In the genomic region with DNA sequence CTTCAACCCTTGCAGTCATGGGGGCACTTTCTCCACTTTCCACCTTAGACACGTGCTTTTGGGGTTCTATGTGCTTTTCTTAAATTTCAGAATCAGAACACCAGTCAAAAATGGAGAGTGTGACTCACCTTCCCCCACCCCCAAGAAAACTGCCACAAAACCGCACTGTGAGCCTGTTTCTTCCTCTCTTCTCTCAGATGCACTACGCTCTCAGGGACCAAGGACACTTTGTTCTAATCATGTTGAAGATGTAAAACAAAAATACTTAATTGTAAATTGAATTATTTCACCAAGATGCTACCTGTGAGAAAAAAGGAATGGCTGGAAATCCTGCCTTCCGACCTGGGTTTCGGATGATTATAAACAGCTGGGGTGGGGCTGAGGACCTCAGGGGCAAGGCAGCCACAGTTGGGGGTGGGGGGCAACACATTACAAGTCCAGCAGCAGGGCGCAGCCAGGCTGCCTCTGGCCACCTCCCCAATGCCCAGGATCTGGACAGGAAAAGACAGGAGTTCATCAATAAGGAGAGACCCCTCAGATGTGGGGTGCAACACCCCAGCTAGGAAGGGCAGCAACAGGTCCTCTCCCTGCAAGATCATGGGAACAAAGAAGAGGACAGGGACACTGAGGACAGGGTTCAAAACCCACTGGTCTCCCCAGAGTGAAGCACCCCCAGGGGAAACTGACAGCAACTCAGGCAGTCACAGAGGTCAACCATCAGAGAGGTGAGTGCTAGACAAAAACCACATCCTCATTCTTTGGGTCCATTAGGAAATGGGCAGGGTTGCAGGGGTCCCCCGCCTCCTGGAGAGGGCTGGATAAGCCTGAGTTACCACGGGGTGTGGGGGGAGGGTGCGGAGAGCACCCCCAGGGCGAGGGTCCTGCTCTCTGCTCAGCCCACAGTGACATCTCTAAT, we compare ENCODE assay signal across 8 cellular contexts. TPM values are rescaled to one million over a fixed set of nuclear protein-coding genes. Genes with fewer than 3 reads are reported as not detected.
DNase-seq lines count a peak whose midpoint lies in the region; ATAC-seq, FAIRE-seq and TF ChIP-seq lines count a peak whose summit lies in the region.

No MANE protein-coding gene starts in this region.

- no peaks in the 10 kb centered on the region for H4K20me1 ChIP-seq in hepatocyte (ENCODE audit: insufficient read depth, poor library complexity, severe bottlenecking)
- H4K20me1 ChIP-seq in Karpas-422 (ENCODE audit: insufficient read depth, low read depth, low read length): peaks cover 24% of the 10 kb centered on the region; the same call in 1 of the 2 replicates

- no peaks in the 10 kb centered on the region for H3K9me3 Mint-ChIP-seq in activated naive CD4-positive, alpha-beta T cell treated with anti-CD3 and anti-CD28 coated beads for 36 hours

- H3K4me2 ChIP-seq in hepatocyte (no peak overlapping the region), Karpas-422 (ENCODE audit: low read depth, low read length, poor library complexity, severe bottlenecking) (no peak overlapping the region)

- H3K27ac ChIP-seq in hepatocyte: no peak overlapping the region
- H3K27ac ChIP-seq in Karpas-422 (ENCODE audit: low read length): no peak overlapping the region

- peak; percentile 60 for FAIRE-seq in RCC 7860 (lab: Jason Lieb, UNC)

- no peak overlapping the region for H3K9ac ChIP-seq in Karpas-422 (ENCODE audit: low read length)

- H2AFZ ChIP-seq in hepatocyte: no peak overlapping the region
- H2AFZ ChIP-seq in Karpas-422 (ENCODE audit: low read length): no peak overlapping the region

- H3K9me2 ChIP-seq in hepatocyte (replicated peaks; ENCODE audit: insufficient read depth): no peaks in the 10 kb centered on the region
- H3K9me2 ChIP-seq in Karpas-422 (replicated peaks; ENCODE audit: insufficient read depth, low read length): no peaks in the 10 kb centered on the region

- no peaks in the 10 kb centered on the region for H3K27me3 ChIP-seq in hepatocyte
- no peaks in the 10 kb centered on the region for H3K27me3 ChIP-seq in Karpas-422 (ENCODE audit: low read length)

- peaks cover 50% of the 10 kb centered on the region for H3K36me3 Mint-ChIP-seq in activated naive CD4-positive, alpha-beta T cell treated with anti-CD3 and anti-CD28 coated beads for 36 hours (ENCODE audit: low read depth)

- H3K4me3 ChIP-seq in GM12865 (ENCODE audit: low read depth, low read length) (peak overlapping the region; percentile 40), hepatocyte (no peak overlapping the region), Karpas-422 (ENCODE audit: low read length) (no peak overlapping the region)

- ATAC-seq in HG02759 (IDR thresholded peaks at IDR 0.05; ENCODE audit: unreplicated experiment): peak; percentile 36

- CTCF ChIA-PET in activated naive CD4-positive, alpha-beta T cell treated with anti-CD3 and anti-CD28 coated beads for 36 hours (lab: Charles Lee): interaction anchor here (0.9 kb wide), 1 partner anchor 12 kb away, joined by 3 read pairs; no protein-coding TSS in a partner anchor

- WGBS in hepatocyte (ENCODE audit: low lambda C conversion rate, missing lambda C conversion rate): 81% methylated on average over 10 of the region's 10 CpGs

- H3K4me3 Mint-ChIP-seq in activated naive CD4-positive, alpha-beta T cell treated with anti-CD3 and anti-CD28 coated beads for 36 hours: peak overlapping the region; percentile 51

- H3K36me3 ChIP-seq in hepatocyte (replicated peaks; ENCODE audit: insufficient read depth, low read depth) (no peaks in the 10 kb centered on the region), Karpas-422 (ENCODE audit: insufficient read depth, low read length) (no peaks in the 10 kb centered on the region)

- TF ChIP-seq CTCF in GM12865 (IDR thresholded peaks at IDR 0.05; ENCODE audit: insufficient read depth, low read depth, low read length, missing control alignments) (no peak), hepatocyte (IDR thresholded peaks at IDR 0.05; ENCODE audit: poor library complexity) (no peak)

- H3K27ac Mint-ChIP-seq in activated naive CD4-positive, alpha-beta T cell treated with anti-CD3 and anti-CD28 coated beads for 36 hours: peak overlapping the region; percentile 97

- H3K9me3 ChIP-seq in hepatocyte (ENCODE audit: low read depth) (no peaks in the 10 kb centered on the region), Karpas-422 (ENCODE audit: low read length) (no peaks in the 10 kb centered on the region)

- H3K27me3 Mint-ChIP-seq in activated naive CD4-positive, alpha-beta T cell treated with anti-CD3 and anti-CD28 coated beads for 36 hours (ENCODE audit: low read depth): no peaks in the 10 kb centered on the region

- DNase-seq in GM12865 (ENCODE audit: low read depth) (peak; percentile 91), RCC 7860 (ENCODE audit: low spot score) (peak; percentile 15), hepatocyte (ENCODE audit: low spot score) (no peak), medulla oblongata (ENCODE audit: extremely low spot score) (no peak), Karpas-422 (no peak)
- peak; percentile 96 for DNase-seq in activated naive CD4-positive, alpha-beta T cell treated with anti-CD3 and anti-CD28 coated beads for 36 hours
- peak; percentile 68 for DNase-seq in stimulated activated CD4-positive, alpha-beta T cell treated with anti-CD3 and anti-CD28 coated beads, Interleukin-12 subunit alpha, Interleukin-12 subunit beta, amount 100 ng/mL, for 4 hours

- H3K79me2 ChIP-seq in hepatocyte (peaks cover 11% of the 10 kb centered on the region), Karpas-422 (ENCODE audit: low read length) (no peaks in the 10 kb centered on the region)

- H3K4me1 Mint-ChIP-seq in activated naive CD4-positive, alpha-beta T cell treated with anti-CD3 and anti-CD28 coated beads for 36 hours (ENCODE audit: low read depth): peaks cover 97% of the 10 kb centered on the region

- intact Hi-C loops in activated naive CD4-positive, alpha-beta T cell treated with anti-CD3 and anti-CD28 coated beads for 36 hours (cut with micrococcal nuclease): loop anchor here (1.0 to 5.0 kb wide), 7 partner anchors 16 to 238 kb away; no protein-coding TSS in a partner anchor

- H3K4me1 ChIP-seq in hepatocyte (ENCODE audit: insufficient read depth): no peaks in the 10 kb centered on the region
- H3K4me1 ChIP-seq in Karpas-422 (ENCODE audit: low read length): 0 out of 2 replicates have a peak, but pooled peaks cover 2% of the 10 kb centered on the region

RNA-seq across cellular contexts. Expression of a gene that starts 33.7 kb away (rescaled TPM):
- total RNA-seq in activated naive CD4-positive, alpha-beta T cell treated with anti-CD3 and anti-CD28 coated beads for 36 hours: 100 to 1,000 TPM; 156 to 160 TPM
- 9.4 and 10.0 TPM in 2 replicates for total RNA-seq in hepatocyte
- 10.1 and 10.4 TPM in 2 replicates for polyA plus RNA-seq in hepatocyte
- 2.3 and 5.3 TPM in 2 replicates for total RNA-seq in Karpas-422 (2014; rRNA removed; shearing (Covaris generic); ENCODE audit: low replicate concordance)

Comparison
In these comparisons a context has a peak if more than half of its experiments do, and no peak if none do; other contexts are left out.
1. DNase-seq: peak in GM12865 (single experiment), RCC 7860 (single experiment), activated naive CD4-positive, alpha-beta T cell treated with anti-CD3 and anti-CD28 coated beads for 36 hours (single experiment) and stimulated activated CD4-positive, alpha-beta T cell treated with anti-CD3 and anti-CD28 coated beads, Interleukin-12 subunit alpha, Interleukin-12 subunit beta, amount 100 ng/mL, for 4 hours (single experiment); none in hepatocyte (single experiment), medulla oblongata (single experiment) and Karpas-422 (single experiment).
2. RNA of a gene that starts 33.7 kb away (total RNA-seq): 156 to 160 TPM in activated naive CD4-positive, alpha-beta T cell treated with anti-CD3 and anti-CD28 coated beads for 36 hours; 9.4 to 10.0 TPM in hepatocyte and 2.3 to 5.3 TPM in Karpas-422; every median in the first group is over 10 times any median in the second.